ENCODE assay signal across 11 cellular contexts in genomic region chr13:102779426-102780159, GRCh38. TPM values are rescaled to one million over a fixed set of nuclear protein-coding genes. Genes with fewer than 3 reads are reported as not detected.
DNase-seq lines count a peak whose midpoint lies in the region; ATAC-seq, FAIRE-seq and TF ChIP-seq lines count a peak whose summit lies in the region.
"Had no signal": no experiment of that assay in that cellular context is flagged by ENCODE, and none has a peak within 500 bp of the region (broad histone marks: within the 10 kb centered on the region; RNA-seq: fewer than 3 reads in every experiment).

No MANE protein-coding gene starts in this region.

- H3K4me3 Mint-ChIP-seq in T-helper 1 cell treated with Interleukin-12 subunit alpha and Interleukin-12 subunit beta and Interleukin-4 antibody, amounts not matched to agents 30 μg/mL and 1 μg/mL, for 36 hours: peak overlapping the region; percentile 76
- peak overlapping the region; percentile 10 to 18 for H3K4me3 Mint-ChIP-seq in effector memory CD8-positive, alpha-beta T cell
- H3K4me3 Mint-ChIP-seq: neural crest cell had no signal

- peak; percentile 87 for ATAC-seq in effector memory CD8-positive, alpha-beta T cell (replicated peaks)
- no peak for ATAC-seq in GM21390 (IDR thresholded peaks at IDR 0.05; ENCODE audit: unreplicated experiment)

- peak; percentile 99 for DNase-seq in GF-D8 (lab: John Stamatoyannopoulos, UW)
- DNase-seq in H54 (ENCODE audit: insufficient read length, low spot score): no peak
- peak in 1 of 3 experiments; percentile 15 for DNase-seq in effector memory CD8-positive, alpha-beta T cell
- no peak for DNase-seq in amygdala (lab: John Stamatoyannopoulos, UW)
- DNase-seq in GM19240 (ENCODE audit: insufficient read length, low spot score): no peak
- DNase-seq in mucosa of gallbladder (ENCODE audit: low spot score): no peak
- DNase-seq: DMS153, NCI-H146 had no signal

- peaks cover 7% of the 10 kb centered on the region for H3K9me3 Mint-ChIP-seq in T-helper 1 cell treated with Interleukin-12 subunit alpha and Interleukin-12 subunit beta and Interleukin-4 antibody, amounts not matched to agents 30 μg/mL and 1 μg/mL, for 36 hours
- H3K9me3 Mint-ChIP-seq in effector memory CD8-positive, alpha-beta T cell: no peaks in the 10 kb centered on the region

- no peaks in the 10 kb centered on the region for H3K27me3 Mint-ChIP-seq in T-helper 1 cell treated with Interleukin-12 subunit alpha and Interleukin-12 subunit beta and Interleukin-4 antibody, amounts not matched to agents 30 μg/mL and 1 μg/mL, for 36 hours (ENCODE audit: low read depth)
- no peaks in the 10 kb centered on the region for H3K27me3 Mint-ChIP-seq in effector memory CD8-positive, alpha-beta T cell

- H3K4me1 Mint-ChIP-seq in T-helper 1 cell treated with Interleukin-12 subunit alpha and Interleukin-12 subunit beta and Interleukin-4 antibody, amounts not matched to agents 30 μg/mL and 1 μg/mL, for 36 hours (ENCODE audit: low read depth): peaks cover 36% of the 10 kb centered on the region
- peaks cover 15 to 20% of the 10 kb centered on the region in 2 donors for H3K4me1 Mint-ChIP-seq in effector memory CD8-positive, alpha-beta T cell (ENCODE audit: low read depth in 2 of 2)

- no peak for TF ChIP-seq POLR2A in H54 (IDR thresholded peaks at IDR 0.05; ENCODE audit: low read depth, low read length)

- peak; percentile 71 for FAIRE-seq in H54 (lab: Jason Lieb, UNC)

- peaks cover 26% of the 10 kb centered on the region for H3K36me3 Mint-ChIP-seq in T-helper 1 cell treated with Interleukin-12 subunit alpha and Interleukin-12 subunit beta and Interleukin-4 antibody, amounts not matched to agents 30 μg/mL and 1 μg/mL, for 36 hours (ENCODE audit: low read depth)
- peaks cover 4% of the 10 kb centered on the region for H3K36me3 Mint-ChIP-seq in effector memory CD8-positive, alpha-beta T cell (ENCODE audit: insufficient read depth)

- peak overlapping the region; percentile 97 for H3K27ac Mint-ChIP-seq in T-helper 1 cell treated with Interleukin-12 subunit alpha and Interleukin-12 subunit beta and Interleukin-4 antibody, amounts not matched to agents 30 μg/mL and 1 μg/mL, for 36 hours
- peak overlapping the region; percentile 24 to 85 for H3K27ac Mint-ChIP-seq in effector memory CD8-positive, alpha-beta T cell

RNA-seq across cellular contexts. Expression of gene TEX30, which starts 6.0 kb away (rescaled TPM):
- total RNA-seq in mucosa of gallbladder: 7.2 TPM

RNA-seq across cellular contexts. Expression of gene POGLUT2, which starts 19.2 kb away (rescaled TPM):
- total RNA-seq in mucosa of gallbladder: 6.4 TPM

RNA-seq across cellular contexts. Expression of gene BIVM, which starts 19.3 kb away (rescaled TPM):
- 23.8 TPM for total RNA-seq in mucosa of gallbladder
